8 cellular contexts compared by ENCODE assay signal in the genomic region with DNA sequence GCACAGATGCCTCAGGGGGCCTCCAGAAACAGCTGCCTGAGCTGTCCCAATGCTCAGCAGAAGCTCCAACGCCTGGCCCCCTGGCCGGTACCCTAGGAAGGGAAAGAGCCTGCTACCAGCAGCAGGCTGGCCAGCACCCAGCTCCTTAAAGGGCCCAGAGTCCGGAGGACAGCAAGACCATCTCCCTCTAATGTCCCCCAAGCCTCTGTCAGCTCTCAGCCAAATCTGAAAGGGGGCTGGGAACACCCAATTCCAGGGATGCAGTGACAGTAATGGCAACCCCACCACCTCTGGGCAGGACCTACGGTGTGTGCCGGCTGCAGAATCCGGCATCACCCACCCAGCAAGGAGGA. TPM values are rescaled to one million over a fixed set of nuclear protein-coding genes. Genes with fewer than 3 reads are reported as not detected.
A peak's percentile ranks its signal among the peaks of the same experiment; 100 is the strongest.
DNase-seq lines count a peak whose midpoint lies in the region.

No MANE protein-coding gene starts in this region.

- H3K36me3 Mint-ChIP-seq in T-helper 2 cell treated with Interferon-gamma antibody and Interleukin-4, amounts not matched to agents 5 μg/mL and 100 μg/mL, for 36 hours (ENCODE audit: low read depth), result peaks cover 58% of the 10 kb centered on the region
- H3K36me3 Mint-ChIP-seq in activated CD4-positive, alpha-beta memory T cell treated with anti-CD3 and anti-CD28 coated beads, Interleukin-2, amount 10 ng/mL, durations not matched to agents 7 days and 5 days (ENCODE audit: low read depth), result peaks cover 71% of the 10 kb centered on the region

- H3K4me1 Mint-ChIP-seq in T-helper 2 cell treated with Interferon-gamma antibody and Interleukin-4, amounts not matched to agents 5 μg/mL and 100 μg/mL, for 36 hours (ENCODE audit: low read depth), result peaks cover 57% of the 10 kb centered on the region
- peaks cover 59% of the 10 kb centered on the region for H3K4me1 Mint-ChIP-seq in activated CD4-positive, alpha-beta memory T cell treated with anti-CD3 and anti-CD28 coated beads, Interleukin-2, amount 10 ng/mL, durations not matched to agents 7 days and 5 days

- H3K4me3 Mint-ChIP-seq in T-helper 2 cell treated with Interferon-gamma antibody and Interleukin-4, amounts not matched to agents 5 μg/mL and 100 μg/mL, for 36 hours, result peak overlapping the region; percentile 99
- peak overlapping the region; percentile 100 for H3K4me3 Mint-ChIP-seq in activated CD4-positive, alpha-beta memory T cell treated with anti-CD3 and anti-CD28 coated beads, Interleukin-2, amount 10 ng/mL, durations not matched to agents 7 days and 5 days

- POLR2A ChIA-PET in activated CD4-positive, alpha-beta memory T cell treated with anti-CD3 and anti-CD28 coated beads, Interleukin-2, amount 10 ng/mL, durations not matched to agents 7 days and 5 days (lab: Charles Lee), result interaction anchor here (0.9 to 6.9 kb wide), 19 partner anchors 8 to 372 kb away, joined by 3 to 96 read pairs (median 6); partner anchors contain the start of genes FIZ1, HSPBP1, ISOC2 and KMT5C

- peak overlapping the region; percentile 98 for H3K27ac Mint-ChIP-seq in T-helper 2 cell treated with Interferon-gamma antibody and Interleukin-4, amounts not matched to agents 5 μg/mL and 100 μg/mL, for 36 hours
- peak overlapping the region; percentile 100 for H3K27ac Mint-ChIP-seq in activated CD4-positive, alpha-beta memory T cell treated with anti-CD3 and anti-CD28 coated beads, Interleukin-2, amount 10 ng/mL, durations not matched to agents 7 days and 5 days

- CTCF ChIA-PET in activated CD4-positive, alpha-beta memory T cell treated with anti-CD3 and anti-CD28 coated beads, Interleukin-2, amount 10 ng/mL, durations not matched to agents 7 days and 5 days (lab: Charles Lee), result interaction anchor here (1.0 to 5.0 kb wide), 10 partner anchors 26 to 400 kb away, joined by 3 to 25 read pairs (median 4); partner anchors contain the start of genes HSPBP1, ISOC2, KMT5C and TMEM238

- H3K9me3 Mint-ChIP-seq in T-helper 2 cell treated with Interferon-gamma antibody and Interleukin-4, amounts not matched to agents 5 μg/mL and 100 μg/mL, for 36 hours, result no peaks in the 10 kb centered on the region
- H3K9me3 Mint-ChIP-seq in activated CD4-positive, alpha-beta memory T cell treated with anti-CD3 and anti-CD28 coated beads, Interleukin-2, amount 10 ng/mL, durations not matched to agents 7 days and 5 days, result no peaks in the 10 kb centered on the region

- H3K27ac ChIP-seq in layer of hippocampus (ENCODE audit: low read depth, low read length), result peak overlapping the region; percentile 52
- H3K27ac ChIP-seq in temporal lobe (ENCODE audit: low read depth, low read length), result peak overlapping the region; percentile 32

- DNase-seq in T-helper 2 cell treated with Interferon-gamma antibody and Interleukin-4, amounts not matched to agents 5 μg/mL and 100 μg/mL, for 36 hours (ENCODE audit: low spot score), result no peak
- DNase-seq in T-helper 2 cell (no peak), ecto neural progenitor cell (ENCODE audit: low spot score) (no peak), NCI-H146 (lab: John Stamatoyannopoulos, UW) (no peak), NCI-H1930 (lab: John Stamatoyannopoulos, UW) (no peak)
- no peak for DNase-seq in activated CD4-positive, alpha-beta memory T cell treated with anti-CD3 and anti-CD28 coated beads, Interleukin-2, amount 10 ng/mL, durations not matched to agents 7 days and 5 days

- no peaks in the 10 kb centered on the region for H3K27me3 Mint-ChIP-seq in T-helper 2 cell treated with Interferon-gamma antibody and Interleukin-4, amounts not matched to agents 5 μg/mL and 100 μg/mL, for 36 hours (ENCODE audit: low read depth)
- H3K27me3 Mint-ChIP-seq in activated CD4-positive, alpha-beta memory T cell treated with anti-CD3 and anti-CD28 coated beads, Interleukin-2, amount 10 ng/mL, durations not matched to agents 7 days and 5 days, result no peaks in the 10 kb centered on the region

- no peaks in the 10 kb centered on the region for H3K27me3 ChIP-seq in layer of hippocampus (ENCODE audit: control insufficient read depth, insufficient read depth, low read length)

RNA-seq across cellular contexts. Expression of gene PPP6R1, which starts 4.2 kb away (rescaled TPM):
- total RNA-seq in activated CD4-positive, alpha-beta memory T cell treated with anti-CD3 and anti-CD28 coated beads, Interleukin-2, amount 10 ng/mL, durations not matched to agents 7 days and 5 days, result 100 to 1,000 TPM; 213 to 229 TPM
- total RNA-seq in temporal lobe, result 13.3 TPM

RNA-seq across cellular contexts. Expression of gene HSPBP1, which starts 25.3 kb away (rescaled TPM):
- 10 to 100 TPM; 28.9 to 29.0 TPM for total RNA-seq in activated CD4-positive, alpha-beta memory T cell treated with anti-CD3 and anti-CD28 coated beads, Interleukin-2, amount 10 ng/mL, durations not matched to agents 7 days and 5 days
- total RNA-seq in temporal lobe, result 19.7 TPM

RNA-seq across cellular contexts. Expression of gene TMEM86B, which starts 26.0 kb away (rescaled TPM):
- 10 to 100 TPM; 10.3 to 12.4 TPM for total RNA-seq in activated CD4-positive, alpha-beta memory T cell treated with anti-CD3 and anti-CD28 coated beads, Interleukin-2, amount 10 ng/mL, durations not matched to agents 7 days and 5 days
- 0.98 TPM for total RNA-seq in temporal lobe

RNA-seq across cellular contexts. Expression of gene BRSK1, which starts 29.2 kb away (rescaled TPM):
- total RNA-seq in activated CD4-positive, alpha-beta memory T cell treated with anti-CD3 and anti-CD28 coated beads, Interleukin-2, amount 10 ng/mL, durations not matched to agents 7 days and 5 days, result 1 to 10 TPM; 5.6 to 5.7 TPM
- 81.4 TPM for total RNA-seq in temporal lobe

RNA-seq across cellular contexts. Expression of gene PTPRH, which starts 45.3 kb away (rescaled TPM):
- not detected for total RNA-seq in activated CD4-positive, alpha-beta memory T cell treated with anti-CD3 and anti-CD28 coated beads, Interleukin-2, amount 10 ng/mL, durations not matched to agents 7 days and 5 days
- total RNA-seq in temporal lobe, result not detected

Comparison
In these comparisons a context has a peak if more than half of its experiments do, and no peak if none do; other contexts are left out.
1. RNA of gene PPP6R1, which starts 4.2 kb away (total RNA-seq): 213 to 229 TPM in activated CD4-positive, alpha-beta memory T cell treated with anti-CD3 and anti-CD28 coated beads, Interleukin-2, amount 10 ng/mL, durations not matched to agents 7 days and 5 days; 13.3 TPM in temporal lobe (single experiment); every median in the first group is over 10 times any median in the second.